1 cellular context compared by ENCODE assay signal in genomic region chr12:131896080-131896810, GRCh38.
TF ChIP-seq lines count a peak whose summit lies in the region.

No MANE protein-coding gene starts in this region.

TF ChIP-seq in HepG2, 621 proteins besides CTCF, POLR2A, EP300 and RAD21 (continued from another document and continues in another):
- TF ChIP-seq ZNF704 (CRISPR knock-in tag; IDR thresholded peaks at IDR 0.05; ENCODE audit: borderline replicate concordance) (no peak), RARG (CRISPR knock-in tag; IDR thresholded peaks at IDR 0.05; ENCODE audit: low read depth) (no peak), FOXJ3 (CRISPR knock-in tag; IDR thresholded peaks at IDR 0.05; ENCODE audit: borderline replicate concordance) (no peak), ZNF530 (CRISPR knock-in tag; IDR thresholded peaks at IDR 0.05; ENCODE audit: low read depth) (no peak), SP4 (CRISPR knock-in tag; IDR thresholded peaks at IDR 0.05) (peak; percentile 74), ATF2 (CRISPR knock-in tag; IDR thresholded peaks at IDR 0.05) (no peak), YEATS4 (CRISPR knock-in tag; IDR thresholded peaks at IDR 0.05; ENCODE audit: borderline replicate concordance) (peak; percentile 63; the same call in 1 of the 2 replicates), ZNF672 (CRISPR knock-in tag; IDR thresholded peaks at IDR 0.05) (no peak), ZNF276 (CRISPR knock-in tag; IDR thresholded peaks at IDR 0.05; ENCODE audit: low read depth) (no peak), ZNF766 (CRISPR knock-in tag; IDR thresholded peaks at IDR 0.05; ENCODE audit: borderline replicate concordance) (no peak), PHF8 (CRISPR knock-in tag; IDR thresholded peaks at IDR 0.05) (peak; percentile 66; the same call in 1 of the 2 replicates), ZNF546 (CRISPR knock-in tag; conservative IDR thresholded peaks at IDR 0.05) (0 out of 2 replicates have a peak, but pooled peaks have one; percentile 66), ZNF564 (CRISPR knock-in tag; IDR thresholded peaks at IDR 0.05) (no peak), ZHX1 (CRISPR knock-in tag; IDR thresholded peaks at IDR 0.05; ENCODE audit: low read depth) (no peak), PBX2 (CRISPR knock-in tag; IDR thresholded peaks at IDR 0.05) (no peak), NFIB (CRISPR knock-in tag; IDR thresholded peaks at IDR 0.05; ENCODE audit: borderline replicate concordance) (no peak), ZNF878 (CRISPR knock-in tag; IDR thresholded peaks at IDR 0.05) (no peak), RFXAP (CRISPR knock-in tag; IDR thresholded peaks at IDR 0.05; ENCODE audit: borderline replicate concordance) (no peak; the same call in 1 of the 2 replicates), ZNF367 (CRISPR knock-in tag; IDR thresholded peaks at IDR 0.05; ENCODE audit: borderline replicate concordance) (no peak), ZNF281 (CRISPR knock-in tag; IDR thresholded peaks at IDR 0.05; ENCODE audit: borderline replicate concordance) (peak; percentile 81), NFRKB (IDR thresholded peaks at IDR 0.05) (no peak), ZMAT3 (CRISPR knock-in tag; conservative IDR thresholded peaks at IDR 0.05) (peak; percentile 8; the same call in 1 of the 2 replicates), XRCC5 (optimal IDR thresholded peaks at IDR 0.05; ENCODE audit: low read length) (no peak), ZNF761 (CRISPR knock-in tag; conservative IDR thresholded peaks at IDR 0.05) (no peak), FIP1L1 (IDR thresholded peaks at IDR 0.05; ENCODE audit: borderline replicate concordance, insufficient read depth, low read depth, low read length) (no peak), ARID2 (CRISPR knock-in tag; IDR thresholded peaks at IDR 0.05; ENCODE audit: borderline replicate concordance) (no peak), FOXO4 (CRISPR knock-in tag; conservative IDR thresholded peaks at IDR 0.05) (no peak), ZBTB39 (CRISPR knock-in tag; IDR thresholded peaks at IDR 0.05) (no peak), ZNF264 (CRISPR knock-in tag; IDR thresholded peaks at IDR 0.05) (no peak), ZNF850 (CRISPR knock-in tag; conservative IDR thresholded peaks at IDR 0.05) (no peak), KDM1A (CRISPR knock-in tag; IDR thresholded peaks at IDR 0.05) (no peak), HMGXB4 (CRISPR knock-in tag; IDR thresholded peaks at IDR 0.05; ENCODE audit: borderline replicate concordance in 1 of 2, low read depth in 1 of 2) (peak in 1 of 2 experiments; percentile 75; a peak in 2 of 4 replicates), ZNF446 (CRISPR knock-in tag; IDR thresholded peaks at IDR 0.05) (no peak), NFATC3 (CRISPR knock-in tag; IDR thresholded peaks at IDR 0.05) (no peak), HIVEP1 (CRISPR knock-in tag; IDR thresholded peaks at IDR 0.05) (peak; percentile 87), STAG1 (CRISPR knock-in tag; IDR thresholded peaks at IDR 0.05) (no peak; the same call in 1 of the 2 replicates), ZNF574 (CRISPR knock-in tag; IDR thresholded peaks at IDR 0.05) (peak; percentile 54), ZNF138 (CRISPR knock-in tag; IDR thresholded peaks at IDR 0.05; ENCODE audit: low read depth) (no peak), GMEB2 (CRISPR knock-in tag; IDR thresholded peaks at IDR 0.05; ENCODE audit: low read depth) (no peak)
